ENCODE assay signal across 1 cellular context in the genomic region with DNA sequence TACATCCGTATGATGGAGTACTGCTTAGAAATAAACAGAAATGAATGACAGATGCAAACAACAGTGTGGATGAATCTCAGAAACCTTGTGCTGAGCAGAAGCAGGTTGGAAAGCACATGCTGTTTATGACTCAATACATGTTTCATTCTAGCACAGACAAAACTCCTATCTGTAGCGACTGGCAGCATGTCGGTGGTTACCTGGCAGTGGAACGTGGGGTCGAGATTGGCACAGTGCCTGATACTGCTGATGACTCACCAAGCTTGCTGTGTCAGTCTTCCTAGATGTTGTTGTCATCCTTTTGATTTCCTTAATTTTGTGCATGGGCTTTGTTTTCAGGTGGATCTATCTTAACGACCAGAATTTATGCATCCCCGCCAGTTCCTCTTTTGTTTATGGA.
TF ChIP-seq lines count a peak whose summit lies in the region.

No MANE protein-coding gene starts in this region.

TF ChIP-seq in GM23338, 12 proteins besides CTCF, POLR2A, EP300 and RAD21 (continued from another document):
- TF ChIP-seq, protein P1, sequence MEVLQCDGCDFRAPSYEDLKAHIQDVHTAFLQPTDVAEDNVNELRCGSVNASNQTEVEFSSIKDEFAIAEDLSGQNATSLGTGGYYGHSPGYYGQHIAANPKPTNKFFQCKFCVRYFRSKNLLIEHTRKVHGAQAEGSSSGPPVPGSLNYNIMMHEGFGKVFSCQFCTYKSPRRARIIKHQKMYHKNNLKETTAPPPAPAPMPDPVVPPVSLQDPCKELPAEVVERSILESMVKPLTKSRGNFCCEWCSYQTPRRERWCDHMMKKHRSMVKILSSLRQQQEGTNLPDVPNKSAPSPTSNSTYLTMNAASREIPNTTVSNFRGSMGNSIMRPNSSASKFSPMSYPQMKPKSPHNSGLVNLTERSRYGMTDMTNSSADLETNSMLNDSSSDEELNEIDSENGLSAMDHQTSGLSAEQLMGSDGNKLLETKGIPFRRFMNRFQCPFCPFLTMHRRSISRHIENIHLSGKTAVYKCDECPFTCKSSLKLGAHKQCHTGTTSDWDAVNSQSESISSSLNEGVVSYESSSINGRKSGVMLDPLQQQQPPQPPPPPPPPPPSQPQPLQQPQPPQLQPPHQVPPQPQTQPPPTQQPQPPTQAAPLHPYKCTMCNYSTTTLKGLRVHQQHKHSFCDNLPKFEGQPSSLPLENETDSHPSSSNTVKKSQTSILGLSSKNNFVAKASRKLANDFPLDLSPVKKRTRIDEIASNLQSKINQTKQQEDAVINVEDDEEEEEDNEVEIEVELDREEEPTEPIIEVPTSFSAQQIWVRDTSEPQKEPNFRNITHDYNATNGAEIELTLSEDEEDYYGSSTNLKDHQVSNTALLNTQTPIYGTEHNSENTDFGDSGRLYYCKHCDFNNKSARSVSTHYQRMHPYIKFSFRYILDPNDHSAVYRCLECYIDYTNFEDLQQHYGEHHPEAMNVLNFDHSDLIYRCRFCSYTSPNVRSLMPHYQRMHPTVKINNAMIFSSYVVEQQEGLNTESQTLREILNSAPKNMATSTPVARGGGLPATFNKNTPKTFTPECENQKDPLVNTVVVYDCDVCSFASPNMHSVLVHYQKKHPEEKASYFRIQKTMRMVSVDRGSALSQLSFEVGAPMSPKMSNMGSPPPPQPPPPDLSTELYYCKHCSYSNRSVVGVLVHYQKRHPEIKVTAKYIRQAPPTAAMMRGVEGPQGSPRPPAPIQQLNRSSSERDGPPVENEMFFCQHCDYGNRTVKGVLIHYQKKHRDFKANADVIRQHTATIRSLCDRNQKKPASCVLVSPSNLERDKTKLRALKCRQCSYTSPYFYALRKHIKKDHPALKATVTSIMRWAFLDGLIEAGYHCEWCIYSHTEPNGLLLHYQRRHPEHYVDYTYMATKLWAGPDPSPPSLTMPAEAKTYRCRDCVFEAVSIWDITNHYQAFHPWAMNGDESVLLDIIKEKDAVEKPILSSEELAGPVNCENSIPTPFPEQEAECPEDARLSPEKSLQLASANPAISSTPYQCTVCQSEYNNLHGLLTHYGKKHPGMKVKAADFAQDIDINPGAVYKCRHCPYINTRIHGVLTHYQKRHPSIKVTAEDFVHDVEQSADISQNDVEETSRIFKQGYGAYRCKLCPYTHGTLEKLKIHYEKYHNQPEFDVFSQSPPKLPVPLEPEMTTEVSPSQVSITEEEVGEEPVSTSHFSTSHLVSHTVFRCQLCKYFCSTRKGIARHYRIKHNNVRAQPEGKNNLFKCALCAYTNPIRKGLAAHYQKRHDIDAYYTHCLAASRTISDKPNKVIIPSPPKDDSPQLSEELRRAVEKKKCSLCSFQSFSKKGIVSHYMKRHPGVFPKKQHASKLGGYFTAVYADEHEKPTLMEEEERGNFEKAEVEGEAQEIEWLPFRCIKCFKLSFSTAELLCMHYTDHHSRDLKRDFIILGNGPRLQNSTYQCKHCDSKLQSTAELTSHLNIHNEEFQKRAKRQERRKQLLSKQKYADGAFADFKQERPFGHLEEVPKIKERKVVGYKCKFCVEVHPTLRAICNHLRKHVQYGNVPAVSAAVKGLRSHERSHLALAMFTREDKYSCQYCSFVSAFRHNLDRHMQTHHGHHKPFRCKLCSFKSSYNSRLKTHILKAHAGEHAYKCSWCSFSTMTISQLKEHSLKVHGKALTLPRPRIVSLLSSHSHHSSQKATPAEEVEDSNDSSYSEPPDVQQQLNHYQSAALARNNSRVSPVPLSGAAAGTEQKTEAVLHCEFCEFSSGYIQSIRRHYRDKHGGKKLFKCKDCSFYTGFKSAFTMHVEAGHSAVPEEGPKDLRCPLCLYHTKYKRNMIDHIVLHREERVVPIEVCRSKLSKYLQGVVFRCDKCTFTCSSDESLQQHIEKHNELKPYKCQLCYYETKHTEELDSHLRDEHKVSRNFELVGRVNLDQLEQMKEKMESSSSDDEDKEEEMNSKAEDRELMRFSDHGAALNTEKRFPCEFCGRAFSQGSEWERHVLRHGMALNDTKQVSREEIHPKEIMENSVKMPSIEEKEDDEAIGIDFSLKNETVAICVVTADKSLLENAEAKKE (CRISPR knock-in tag; IDR thresholded peaks at IDR 0.05): no peak
- TF ChIP-seq CREB1 (CRISPR knock-in tag; IDR thresholded peaks at IDR 0.05; ENCODE audit: low read depth) (no peak), EZH2phosphoT487 (IDR thresholded peaks at IDR 0.05; ENCODE audit: unreplicated experiment) (no peak), NANOG (IDR thresholded peaks at IDR 0.05; ENCODE audit: borderline replicate concordance) (no peak), EZH2 (IDR thresholded peaks at IDR 0.05; ENCODE audit: low read depth, unreplicated experiment) (no peak), POLR2AphosphoS5 (IDR thresholded peaks at IDR 0.05; ENCODE audit: low read depth) (no peak), ZNF114 (CRISPR knock-in tag; IDR thresholded peaks at IDR 0.05) (no peak), JUNB (IDR thresholded peaks at IDR 0.05; ENCODE audit: unreplicated experiment) (no peak)
- TF ChIP-seq, protein P2, sequence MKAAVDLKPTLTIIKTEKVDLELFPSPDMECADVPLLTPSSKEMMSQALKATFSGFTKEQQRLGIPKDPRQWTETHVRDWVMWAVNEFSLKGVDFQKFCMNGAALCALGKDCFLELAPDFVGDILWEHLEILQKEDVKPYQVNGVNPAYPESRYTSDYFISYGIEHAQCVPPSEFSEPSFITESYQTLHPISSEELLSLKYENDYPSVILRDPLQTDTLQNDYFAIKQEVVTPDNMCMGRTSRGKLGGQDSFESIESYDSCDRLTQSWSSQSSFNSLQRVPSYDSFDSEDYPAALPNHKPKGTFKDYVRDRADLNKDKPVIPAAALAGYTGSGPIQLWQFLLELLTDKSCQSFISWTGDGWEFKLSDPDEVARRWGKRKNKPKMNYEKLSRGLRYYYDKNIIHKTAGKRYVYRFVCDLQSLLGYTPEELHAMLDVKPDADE (IDR thresholded peaks at IDR 0.05): no peak
